1 cellular context compared by ENCODE assay signal in the genomic region with DNA sequence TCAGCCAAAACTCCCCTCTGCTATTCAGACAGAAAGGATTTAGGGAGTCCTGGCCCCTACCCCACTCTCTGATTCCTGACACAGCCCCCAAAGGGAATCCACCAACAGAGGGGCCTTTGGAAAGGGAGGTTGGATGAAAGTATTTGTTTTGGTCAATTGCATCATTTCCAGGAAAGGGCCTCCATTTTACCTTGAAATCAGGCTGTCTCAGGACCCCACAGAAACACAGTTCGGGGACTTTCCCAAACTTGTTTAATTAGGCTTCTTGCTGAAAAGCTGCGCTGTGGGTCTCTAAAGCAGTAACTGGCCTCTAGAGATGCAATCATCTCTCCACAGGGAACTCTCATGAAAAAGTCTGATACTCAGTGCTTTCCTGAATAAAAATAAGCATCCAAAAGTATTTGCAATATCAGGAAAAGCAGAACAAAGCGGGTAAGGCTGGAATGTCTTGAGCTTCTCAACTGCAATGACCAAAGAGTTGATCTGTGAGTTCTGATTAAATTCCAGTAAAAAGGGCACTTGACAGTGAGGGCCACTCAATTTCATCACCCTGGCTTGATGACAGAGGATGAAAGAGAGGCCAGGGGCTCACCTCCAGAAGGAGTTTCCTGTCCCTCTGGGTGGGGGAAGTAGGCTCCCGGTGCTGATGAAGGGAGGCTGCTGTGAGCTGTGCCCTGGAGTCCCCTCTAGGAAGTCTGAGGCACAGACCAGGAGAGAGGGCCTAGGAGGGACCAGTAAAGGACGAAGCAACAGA.
A peak's percentile ranks its signal among the peaks of the same experiment; 100 is the strongest.
TF ChIP-seq lines count a peak whose summit lies in the region.

No MANE protein-coding gene starts in this region.

TF ChIP-seq in K562, 482 proteins besides CTCF, POLR2A, EP300 and RAD21:
- TF ChIP-seq ZKSCAN8 (CRISPR knock-in tag; IDR thresholded peaks at IDR 0.05) (0 out of 2 replicates have a peak, but pooled peaks have one; percentile 15), ZNF589 (CRISPR knock-in tag; IDR thresholded peaks at IDR 0.05; ENCODE audit: low read depth) (peak; percentile 21; the same call in 1 of the 2 replicates), CEBPG (CRISPR knock-in tag; IDR thresholded peaks at IDR 0.05) (no peak), CEBPG (tag; conservative IDR thresholded peaks at IDR 0.05 in 1 of 2, IDR thresholded peaks at IDR 0.05 in 1 of 2) (peak; percentile 49 to 87; a peak in 2 of 4 replicates)
- TF ChIP-seq, protein P1, sequence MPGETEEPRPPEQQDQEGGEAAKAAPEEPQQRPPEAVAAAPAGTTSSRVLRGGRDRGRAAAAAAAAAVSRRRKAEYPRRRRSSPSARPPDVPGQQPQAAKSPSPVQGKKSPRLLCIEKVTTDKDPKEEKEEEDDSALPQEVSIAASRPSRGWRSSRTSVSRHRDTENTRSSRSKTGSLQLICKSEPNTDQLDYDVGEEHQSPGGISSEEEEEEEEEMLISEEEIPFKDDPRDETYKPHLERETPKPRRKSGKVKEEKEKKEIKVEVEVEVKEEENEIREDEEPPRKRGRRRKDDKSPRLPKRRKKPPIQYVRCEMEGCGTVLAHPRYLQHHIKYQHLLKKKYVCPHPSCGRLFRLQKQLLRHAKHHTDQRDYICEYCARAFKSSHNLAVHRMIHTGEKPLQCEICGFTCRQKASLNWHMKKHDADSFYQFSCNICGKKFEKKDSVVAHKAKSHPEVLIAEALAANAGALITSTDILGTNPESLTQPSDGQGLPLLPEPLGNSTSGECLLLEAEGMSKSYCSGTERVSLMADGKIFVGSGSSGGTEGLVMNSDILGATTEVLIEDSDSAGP (CRISPR knock-in tag; IDR thresholded peaks at IDR 0.05) = no peak
- TF ChIP-seq, protein P2, sequence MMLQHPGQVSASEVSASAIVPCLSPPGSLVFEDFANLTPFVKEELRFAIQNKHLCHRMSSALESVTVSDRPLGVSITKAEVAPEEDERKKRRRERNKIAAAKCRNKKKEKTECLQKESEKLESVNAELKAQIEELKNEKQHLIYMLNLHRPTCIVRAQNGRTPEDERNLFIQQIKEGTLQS (IDR thresholded peaks at IDR 0.05) = peak; percentile 14; the same call in 1 of the 2 replicates
- TF ChIP-seq, protein P2 (CRISPR knock-in tag; conservative IDR thresholded peaks at IDR 0.05) = no peak
- TF ChIP-seq, protein P3, sequence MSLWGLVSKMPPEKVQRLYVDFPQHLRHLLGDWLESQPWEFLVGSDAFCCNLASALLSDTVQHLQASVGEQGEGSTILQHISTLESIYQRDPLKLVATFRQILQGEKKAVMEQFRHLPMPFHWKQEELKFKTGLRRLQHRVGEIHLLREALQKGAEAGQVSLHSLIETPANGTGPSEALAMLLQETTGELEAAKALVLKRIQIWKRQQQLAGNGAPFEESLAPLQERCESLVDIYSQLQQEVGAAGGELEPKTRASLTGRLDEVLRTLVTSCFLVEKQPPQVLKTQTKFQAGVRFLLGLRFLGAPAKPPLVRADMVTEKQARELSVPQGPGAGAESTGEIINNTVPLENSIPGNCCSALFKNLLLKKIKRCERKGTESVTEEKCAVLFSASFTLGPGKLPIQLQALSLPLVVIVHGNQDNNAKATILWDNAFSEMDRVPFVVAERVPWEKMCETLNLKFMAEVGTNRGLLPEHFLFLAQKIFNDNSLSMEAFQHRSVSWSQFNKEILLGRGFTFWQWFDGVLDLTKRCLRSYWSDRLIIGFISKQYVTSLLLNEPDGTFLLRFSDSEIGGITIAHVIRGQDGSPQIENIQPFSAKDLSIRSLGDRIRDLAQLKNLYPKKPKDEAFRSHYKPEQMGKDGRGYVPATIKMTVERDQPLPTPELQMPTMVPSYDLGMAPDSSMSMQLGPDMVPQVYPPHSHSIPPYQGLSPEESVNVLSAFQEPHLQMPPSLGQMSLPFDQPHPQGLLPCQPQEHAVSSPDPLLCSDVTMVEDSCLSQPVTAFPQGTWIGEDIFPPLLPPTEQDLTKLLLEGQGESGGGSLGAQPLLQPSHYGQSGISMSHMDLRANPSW (CRISPR knock-in tag; IDR thresholded peaks at IDR 0.05) = no peak
TF ChIP-seq in K562: peak in this region for 4.
